Comparison of ENCODE assay signal across 9 cellular contexts in the genomic region with DNA sequence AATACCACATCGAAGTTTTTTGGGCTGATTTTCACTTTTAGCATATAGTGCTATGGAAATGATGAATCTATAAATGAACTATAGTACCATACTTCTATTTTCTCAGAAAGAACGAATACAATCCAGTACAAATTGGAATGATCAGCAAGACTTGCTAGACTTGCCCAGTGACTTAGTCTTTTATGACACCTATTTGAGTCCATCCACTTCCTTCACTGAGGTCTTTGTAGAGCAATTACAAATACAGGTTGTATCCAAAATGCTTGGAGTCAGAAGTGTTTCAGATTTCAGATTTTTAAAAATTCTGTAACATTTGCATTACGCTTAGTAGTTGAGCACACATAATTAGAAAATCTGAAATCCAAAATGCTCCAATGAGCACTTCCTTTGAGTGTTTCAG.
DNase-seq lines count a peak whose midpoint lies in the region; ATAC-seq and TF ChIP-seq lines count a peak whose summit lies in the region.
"Had no signal": no experiment of that assay in that cellular context is flagged by ENCODE, and none has a peak within 500 bp of the region (broad histone marks: within the 10 kb centered on the region; RNA-seq: fewer than 3 reads in every experiment).

No MANE protein-coding gene starts in this region.

- H3K4me1 ChIP-seq in mammary epithelial cell (ENCODE audit: insufficient read depth, low read length) (peaks cover 19% of the 10 kb centered on the region), upper lobe of left lung (peaks cover 24 to 53% (median 34%) of the 10 kb centered on the region in 4 donors), neural progenitor cell (no peaks in the 10 kb centered on the region)

- WGBS in mammary epithelial cell (ENCODE audit: low coverage, missing lambda C conversion rate), result 96% methylated on average over 3 of the region's 3 CpGs
- WGBS in upper lobe of left lung, 2 donors, result 93 to 99% methylated on average over 3 of the region's 3 CpGs

- H3K79me2 ChIP-seq in mammary epithelial cell (ENCODE audit: insufficient read depth, low read length) (peaks cover 77% of the 10 kb centered on the region), neural progenitor cell (ENCODE audit: low read depth) (peaks cover 100% of the 10 kb centered on the region)

- no TSS peak for BruUV-seq in MCF 10A (replicated peaks; lab: Mats Ljungman, UMichigan)
- BruUV-seq in mammary epithelial cell (replicated peaks; lab: Mats Ljungman, UMichigan), result no TSS peak

- intact Hi-C loops in MCF 10A (cut with micrococcal nuclease) (loop anchor here (2.0 kb wide), 1 partner anchor 29 kb away; no protein-coding TSS in a partner anchor), mammary epithelial cell (cut with micrococcal nuclease) (no loop called here)
- intact Hi-C loops in activated CD8-positive, alpha-beta T cell treated with anti-CD3 and anti-CD28 coated beads for 36 hours (cut with micrococcal nuclease), result no loop called here

- H2AFZ ChIP-seq in mammary epithelial cell (ENCODE audit: low read depth, low read length) (no peak overlapping the region), neural progenitor cell (replicated peaks) (no peak overlapping the region)

- H3K27ac Mint-ChIP-seq in MCF 10A (ENCODE audit: low read depth, unreplicated experiment) (peak overlapping the region; percentile 64), neural progenitor cell (no peak overlapping the region)
- peak overlapping the region; percentile 55 for H3K27ac Mint-ChIP-seq in activated CD8-positive, alpha-beta T cell treated with anti-CD3 and anti-CD28 coated beads for 36 hours

- TF ChIP-seq EP300 in upper lobe of left lung (IDR thresholded peaks at IDR 0.05), result no peak

- TF ChIP-seq POLR2A in upper lobe of left lung (IDR thresholded peaks at IDR 0.05), result no peak

- H3K4me2 ChIP-seq in mammary epithelial cell (ENCODE audit: insufficient read depth, low read depth, low read length) (no peak overlapping the region), neural progenitor cell (no peak overlapping the region)

- H3K36me3 Mint-ChIP-seq in MCF 10A (ENCODE audit: insufficient read depth, unreplicated experiment), result peaks cover 15% of the 10 kb centered on the region
- H3K36me3 Mint-ChIP-seq in activated CD8-positive, alpha-beta T cell treated with anti-CD3 and anti-CD28 coated beads for 36 hours (ENCODE audit: low read depth), result peaks cover 9% of the 10 kb centered on the region
- H3K36me3 Mint-ChIP-seq in neural progenitor cell, result peaks cover 10% of the 10 kb centered on the region

- dilution Hi-C loops in mammary epithelial cell (cut with HindIII; ENCODE audit: low sequenced_read_pairs), result no loop called here

- H3K27me3 Mint-ChIP-seq in MCF 10A (ENCODE audit: insufficient read depth, unreplicated experiment) (no peaks in the 10 kb centered on the region), neural progenitor cell (ENCODE audit: insufficient read depth, low read depth) (no peaks in the 10 kb centered on the region)
- H3K27me3 Mint-ChIP-seq in activated CD8-positive, alpha-beta T cell treated with anti-CD3 and anti-CD28 coated beads for 36 hours, result no peaks in the 10 kb centered on the region

- H3K9ac ChIP-seq in mammary epithelial cell (ENCODE audit: insufficient read depth, low read length) (no peak overlapping the region), neural progenitor cell (no peak overlapping the region)

- peaks cover 31% of the 10 kb centered on the region for H3K4me1 Mint-ChIP-seq in MCF 10A (ENCODE audit: insufficient read depth, unreplicated experiment)
- H3K4me1 Mint-ChIP-seq in activated CD8-positive, alpha-beta T cell treated with anti-CD3 and anti-CD28 coated beads for 36 hours (ENCODE audit: low read depth), result peaks cover 65% of the 10 kb centered on the region
- no peaks in the 10 kb centered on the region for H3K4me1 Mint-ChIP-seq in neural progenitor cell

- no peak for TF ChIP-seq CTCF in MCF 10A (IDR thresholded peaks at IDR 0.05; ENCODE audit: unreplicated experiment)
- TF ChIP-seq CTCF in mammary epithelial cell (conservative IDR thresholded peaks at IDR 0.05 in 1 of 2, IDR thresholded peaks at IDR 0.05 in 1 of 2; ENCODE audit: extremely low read depth in 1 of 2, insufficient read depth in 1 of 2, low read depth in 1 of 2, low read length in 2 of 2), result no peak
- TF ChIP-seq CTCF in activated CD8-positive, alpha-beta T cell treated with anti-CD3 and anti-CD28 coated beads for 36 hours (IDR thresholded peaks at IDR 0.05), result no peak
- TF ChIP-seq CTCF in upper lobe of left lung (IDR thresholded peaks at IDR 0.05), result no peak
- TF ChIP-seq CTCF in neural progenitor cell (IDR thresholded peaks at IDR 0.05), result no peak

- H3K4me3 Mint-ChIP-seq in MCF 10A (ENCODE audit: unreplicated experiment) (no peak overlapping the region), neural progenitor cell (no peak overlapping the region)
- H3K4me3 Mint-ChIP-seq in activated CD8-positive, alpha-beta T cell treated with anti-CD3 and anti-CD28 coated beads for 36 hours, result no peak overlapping the region

- POLR2A ChIA-PET in MCF 10A (lab: Yijun Ruan, JAX), result interaction anchor here (2.3 to 3.8 kb wide), 5 partner anchors 8 to 228 kb away, joined by 10 to 61 read pairs (median 19); partner anchors contain the start of gene JMJD1C
- POLR2A ChIA-PET in activated CD8-positive, alpha-beta T cell treated with anti-CD3 and anti-CD28 coated beads for 36 hours (lab: Charles Lee), result no interaction called here

- no peaks in the 10 kb centered on the region for H3K27me3 ChIP-seq in mammary epithelial cell (ENCODE audit: insufficient read depth, low read length)
- H3K27me3 ChIP-seq in upper lobe of left lung, result no peaks in the 10 kb centered on the region
- no peaks in the 10 kb centered on the region for H3K27me3 ChIP-seq in neural progenitor cell

- H3F3A ChIP-seq in neural progenitor cell (ENCODE audit: low read depth), result no peaks in the 10 kb centered on the region

- H4K20me1 ChIP-seq in mammary epithelial cell (ENCODE audit: insufficient read depth, low read length) (peaks cover 2% of the 10 kb centered on the region), neural progenitor cell (ENCODE audit: low read depth) (peaks cover 40% of the 10 kb centered on the region)

- H3K4me3 ChIP-seq in mammary epithelial cell (replicated peaks in 1 of 3; ENCODE audit: insufficient read depth in 1 of 3, low read depth in 2 of 3, low read length in 3 of 3), result no peak overlapping the region
- no peak overlapping the region for H3K4me3 ChIP-seq in upper lobe of left lung
- H3K4me3 ChIP-seq in neural progenitor cell, result no peak overlapping the region

- CTCF ChIA-PET in MCF 10A (lab: Yijun Ruan, JAX) (no interaction called here), mammary epithelial cell (lab: Charles Lee; ENCODE audit: low non-redundant PET) (no interaction called here)
- CTCF ChIA-PET in activated CD8-positive, alpha-beta T cell treated with anti-CD3 and anti-CD28 coated beads for 36 hours (lab: Charles Lee), result interaction anchor here (1.5 kb wide), 2 partner anchors 9 to 23 kb away, joined by 3 to 4 read pairs; no protein-coding TSS in a partner anchor

- H3K27ac ChIP-seq in mammary epithelial cell (ENCODE audit: insufficient read depth, low read depth, low read length) (no peak overlapping the region), upper lobe of left lung (peak overlapping the region in 3 of 4 donors; percentile 67 to 83 (median 81)), neural progenitor cell (no peak overlapping the region)

- H3K36me3 ChIP-seq in mammary epithelial cell (ENCODE audit: insufficient read depth, low read length) (no peaks in the 10 kb centered on the region), upper lobe of left lung (no peaks in the 10 kb centered on the region), neural progenitor cell (no peaks in the 10 kb centered on the region)

- DNase-seq in MCF 10A (ENCODE audit: unreplicated experiment) (no peak), mammary epithelial cell (no peak), kidney tubule cell (ENCODE audit: low spot score) (peak; percentile 19), upper lobe of left lung (no peak), neural progenitor cell (ENCODE audit: low spot score) (no peak)
- no peak for DNase-seq in activated CD8-positive, alpha-beta T cell treated with anti-CD3 and anti-CD28 coated beads for 36 hours
- DNase-seq in activated effector memory CD4-positive, alpha-beta T cell treated with Interleukin-2 at 50 U/mL for 16 hours, result no peak
- DNase-seq: NCI-H146 had no signal

- H3K9me3 Mint-ChIP-seq in MCF 10A (ENCODE audit: unreplicated experiment), result no peaks in the 10 kb centered on the region
- H3K9me3 Mint-ChIP-seq in activated CD8-positive, alpha-beta T cell treated with anti-CD3 and anti-CD28 coated beads for 36 hours, result peaks cover 2% of the 10 kb centered on the region
- no peaks in the 10 kb centered on the region for H3K9me3 Mint-ChIP-seq in neural progenitor cell

- H3K9me3 ChIP-seq in mammary epithelial cell (replicated peaks; ENCODE audit: insufficient read depth, low read length) (no peaks in the 10 kb centered on the region), upper lobe of left lung (no peaks in the 10 kb centered on the region), neural progenitor cell (ENCODE audit: low read depth) (no peaks in the 10 kb centered on the region)

- no peak for ATAC-seq in activated CD8-positive, alpha-beta T cell treated with anti-CD3 and anti-CD28 coated beads for 36 hours
- ATAC-seq in upper lobe of left lung (ENCODE audit: low FRiP score in 2 of 2) (no peak), GM19463 (IDR thresholded peaks at IDR 0.05; ENCODE audit: unreplicated experiment) (no peak)

- in situ Hi-C loops in mammary epithelial cell (cut with MboI; ENCODE audit: low sequenced_read_pairs in 2 of 2), result no loop called here

Comparison
In these comparisons a context has a peak if more than half of its experiments do, and no peak if none do; other contexts are left out.
1. H3K27ac ChIP-seq: peak in upper lobe of left lung (3 of 4); none in mammary epithelial cell (single experiment) and neural progenitor cell (single experiment).